9 cellular contexts compared by ENCODE assay signal in genomic region chr3:188421836-188422540, GRCh38.
DNase-seq lines count a peak whose midpoint lies in the region; ATAC-seq, FAIRE-seq and TF ChIP-seq lines count a peak whose summit lies in the region.
"Had no signal": no experiment of that assay in that cellular context is flagged by ENCODE, and none has a peak within 500 bp of the region (broad histone marks: within the 10 kb centered on the region; RNA-seq: fewer than 3 reads in every experiment).

No MANE protein-coding gene starts in this region.

- no peak for FAIRE-seq in D721Med (lab: Jason Lieb, UNC)

- ATAC-seq in GM19438 (IDR thresholded peaks at IDR 0.05; ENCODE audit: low read depth, unreplicated experiment) (peak; percentile 99), HG03354 (IDR thresholded peaks at IDR 0.05; ENCODE audit: poor library complexity, severe bottlenecking, unreplicated experiment) (peak; percentile 99)

- peak overlapping the region; percentile 33 for H3K27ac ChIP-seq in 22Rv1
- peak overlapping the region in 3 of 5 donors; percentile 13 to 66 (median 52) for H3K27ac ChIP-seq in stomach

- H3K4me3 ChIP-seq in stomach: no peak overlapping the region

- H3K9me3 ChIP-seq in stomach: no peaks in the 10 kb centered on the region

- WGBS in stomach, 5 donors: 74 to 87% (median 78%) methylated on average over 6 of the region's 6 CpGs

- no peaks in the 10 kb centered on the region for H3K36me3 ChIP-seq in stomach

- no peak for TF ChIP-seq POLR2A in stomach (IDR thresholded peaks at IDR 0.05)

- DNase-seq in brain pericyte (ENCODE audit: low read depth, low spot score) (peak; percentile 37), stomach (no peak), D341Med (ENCODE audit: low spot score) (no peak), D721Med (ENCODE audit: insufficient read length, low spot score) (no peak)
- no peak for DNase-seq in activated CD4-positive, alpha-beta T cell treated with anti-CD3 and anti-CD28 coated beads, Interleukin-2, amount 50 U/mL, for 48 hours
- DNase-seq: DND-41 had no signal

- H3K4me1 ChIP-seq in stomach: peaks cover 6 to 29% (median 18%) of the 10 kb centered on the region in 4 donors

- TF ChIP-seq EP300 in stomach (IDR thresholded peaks at IDR 0.05): no peak

- TF ChIP-seq CTCF in 22Rv1 (IDR thresholded peaks at IDR 0.05) (no peak), stomach (IDR thresholded peaks at IDR 0.05) (no peak), D721Med (IDR thresholded peaks at IDR 0.05; ENCODE audit: insufficient read depth, missing control alignments) (no peak)

- intact Hi-C loops in stomach (cut with DNase I; ENCODE audit: low total_unique reads): no loop called here

- H3K27me3 ChIP-seq in stomach: no peaks in the 10 kb centered on the region
